ENCODE assay signal across 15 cellular contexts in genomic region chr7:28112056-28112455, GRCh38.
"Had no signal": no experiment of that assay in that cellular context is flagged by ENCODE, and none has a peak within 500 bp of the region (broad histone marks: within the 10 kb centered on the region; RNA-seq: fewer than 3 reads in every experiment).

No MANE protein-coding gene starts in this region.

- H3K36me3 ChIP-seq: heart right ventricle, neutrophil, tibial nerve had no signal

- H3K9me3 ChIP-seq: heart right ventricle, mucosa of descending colon, neutrophil, tibial nerve had no signal

- H3K27ac ChIP-seq: foreskin keratinocyte, parathyroid adenoma had no signal

- ATAC-seq: activated CD8-positive, alpha-beta T cell treated with anti-CD3 and anti-CD28 coated beads, Interleukin-2, amount 10 ng/mL, durations not matched to agents 7 days and 5 days; foreskin keratinocyte; mucosa of descending colon; stimulated activated memory B cell treated with anti-CD40 and anti-IgM and Interleukin-4, amounts not matched to agents 10 μg/mL and 1 μg/mL and 100 μg/mL, for 72 hours had no signal

- H3K4me3 ChIP-seq: heart right ventricle, mucosa of descending colon, tibial nerve had no signal

- DNase-seq: activated CD4-positive, alpha-beta T cell treated with anti-CD3 and anti-CD28 coated beads, Interleukin-2, amount 10 ng/mL, durations not matched to agents 24 days and 14 days; activated CD4-positive, CD25-positive, alpha-beta regulatory T cell; activated CD8-positive, alpha-beta T cell treated with anti-CD3 and anti-CD28 coated beads, Interleukin-2, amount 10 ng/mL, durations not matched to agents 7 days and 5 days; activated naive CD8-positive, alpha-beta T cell treated with anti-CD3 and anti-CD28 coated beads, Interleukin-2, amount 10 ng/mL, durations not matched to agents 7 days and 5 days; aorta; foreskin keratinocyte; heart right ventricle; islet precursor cell; mucosa of descending colon; naive thymus-derived CD4-positive, alpha-beta T cell; stimulated activated CD4-positive, alpha-beta T cell treated with anti-CD3 and anti-CD28 coated beads, Interleukin-2, amount 100 ng/mL, for 48 hours had no signal

- H3K4me1 ChIP-seq: parathyroid adenoma had no signal

- H3K27me3 ChIP-seq: foreskin keratinocyte, heart right ventricle, neutrophil, tibial nerve had no signal
